Comparison of ENCODE assay signal across 8 cellular contexts in genomic region chr9:97411789-97412627, GRCh38. TPM values are rescaled to one million over a fixed set of nuclear protein-coding genes. Genes with fewer than 3 reads are reported as not detected.
DNase-seq lines count a peak whose midpoint lies in the region; FAIRE-seq and TF ChIP-seq lines count a peak whose summit lies in the region.

Gene TDRD7, plus strand, starts transcription at chr9:97412096. Its CDS starts 16,370 bp downstream, at chr9:97428466.

- DNase-seq in MV-4-11 (lab: John Stamatoyannopoulos, UW) (peak; percentile 73), amygdala (lab: John Stamatoyannopoulos, UW) (peak in 54 of 56 donors; percentile 4 to 87 (median 70)), right atrium auricular region (ENCODE audit: low spot score) (peak; percentile 73), putamen (ENCODE audit: low spot score) (peak; percentile 87), urothelium cell line (ENCODE audit: low spot score) (peak; percentile 93)

- H3K4me3 Mint-ChIP-seq in T-helper 1 cell treated with Interleukin-12 subunit alpha and Interleukin-12 subunit beta and Interleukin-4 antibody, amounts not matched to agents 30 μg/mL and 1 μg/mL, for 36 hours, result peak within 1 kb of the TSS; percentile 82

- H3K9me3 ChIP-seq in HEK293 (ENCODE audit: control insufficient read depth, insufficient read depth, low read depth, low read length) (no peaks in the 10 kb centered on the region), right atrium auricular region (no peaks in the 10 kb centered on the region)

- peaks cover 3% of the 10 kb centered on the region for H3K36me3 Mint-ChIP-seq in T-helper 1 cell treated with Interleukin-12 subunit alpha and Interleukin-12 subunit beta and Interleukin-4 antibody, amounts not matched to agents 30 μg/mL and 1 μg/mL, for 36 hours (ENCODE audit: low read depth)

- H3K27ac Mint-ChIP-seq in T-helper 1 cell treated with Interleukin-12 subunit alpha and Interleukin-12 subunit beta and Interleukin-4 antibody, amounts not matched to agents 30 μg/mL and 1 μg/mL, for 36 hours, result peak within 1 kb of the TSS; percentile 80

- H3K9me3 Mint-ChIP-seq in T-helper 1 cell treated with Interleukin-12 subunit alpha and Interleukin-12 subunit beta and Interleukin-4 antibody, amounts not matched to agents 30 μg/mL and 1 μg/mL, for 36 hours, result peaks cover 11% of the 10 kb centered on the region

- H3K27me3 ChIP-seq in right atrium auricular region, result no peaks in the 10 kb centered on the region

- H3K27ac ChIP-seq in HEK293 (ENCODE audit: extremely low read depth, low read depth, low read length) (peak within 1 kb of the TSS; percentile 53; the same call in 1 of the 2 replicates), right atrium auricular region (peak within 1 kb of the TSS; percentile 81 to 87)

- FAIRE-seq in urothelium cell line (lab: Jason Lieb, UNC), result no peak

- H3K36me3 ChIP-seq in HEK293 (ENCODE audit: control insufficient read depth in 2 of 2, insufficient read depth in 1 of 2, low read length in 2 of 2) (no peaks in the 10 kb centered on the region), right atrium auricular region (no peaks in the 10 kb centered on the region)

- POLR2A ChIA-PET in HEK293 (lab: Yijun Ruan, JAX), result no interaction called here

- peaks cover 41% of the 10 kb centered on the region for H3K27me3 Mint-ChIP-seq in T-helper 1 cell treated with Interleukin-12 subunit alpha and Interleukin-12 subunit beta and Interleukin-4 antibody, amounts not matched to agents 30 μg/mL and 1 μg/mL, for 36 hours (ENCODE audit: low read depth)

- H3K4me1 ChIP-seq in HEK293 (ENCODE audit: control insufficient read depth, insufficient read depth, low read length), result no peaks in the 10 kb centered on the region
- peaks cover 0 to 8% of the 10 kb centered on the region in 2 donors for H3K4me1 ChIP-seq in right atrium auricular region

- H3K4me1 Mint-ChIP-seq in T-helper 1 cell treated with Interleukin-12 subunit alpha and Interleukin-12 subunit beta and Interleukin-4 antibody, amounts not matched to agents 30 μg/mL and 1 μg/mL, for 36 hours (ENCODE audit: low read depth), result peaks cover 28% of the 10 kb centered on the region

- TF ChIP-seq CTCF in GM12873 (IDR thresholded peaks at IDR 0.05; ENCODE audit: insufficient read depth, low read depth, low read length, missing control alignments), result peak; percentile 98
- TF ChIP-seq CTCF in HEK293 (tag by site-specific recombination; IDR thresholded peaks at IDR 0.05), result peak; percentile 79
- peak; percentile 98 to 100 for TF ChIP-seq CTCF in right atrium auricular region (IDR thresholded peaks at IDR 0.05)

- CTCF ChIA-PET in HEK293 (lab: Yijun Ruan, JAX), result interaction anchor here (0.6 to 6.0 kb wide), 26 partner anchors 9 to 1195 kb away, joined by 3 to 57 read pairs (median 4); partner anchors contain the start of genes TMOD1 and ZNF782

- H3K4me3 ChIP-seq in HEK293 (ENCODE audit: low read depth, low read length), result peak within 1 kb of the TSS; percentile 81
- H3K4me3 ChIP-seq in right atrium auricular region, result peak within 1 kb of the TSS; percentile 81 to 96

TF ChIP-seq in HEK293, 187 proteins besides CTCF, POLR2A, EP300 and RAD21 (continues in another document):
- TF ChIP-seq ZSCAN18 (tag by site-specific recombination; IDR thresholded peaks at IDR 0.05), result no peak
- no peak for TF ChIP-seq ZNF529 (tag by site-specific recombination; IDR thresholded peaks at IDR 0.05; ENCODE audit: insufficient replicate concordance)
- TF ChIP-seq GLIS2 (tag by site-specific recombination; IDR thresholded peaks at IDR 0.05), result peak; percentile 68
- no peak for TF ChIP-seq YY1 (tag by site-specific recombination; IDR thresholded peaks at IDR 0.05)
- no peak for TF ChIP-seq ZNF677 (tag by site-specific recombination; IDR thresholded peaks at IDR 0.05)
- TF ChIP-seq TCF7L2 (IDR thresholded peaks at IDR 0.05; ENCODE audit: borderline replicate concordance, low read depth, low read length), result no peak
- peak; percentile 53 for TF ChIP-seq ZNF335 (tag by site-specific recombination; conservative IDR thresholded peaks at IDR 0.05)
- 0 out of 2 replicates have a peak, but pooled peaks have one; percentile 10 for TF ChIP-seq ZNF777 (tag by site-specific recombination; IDR thresholded peaks at IDR 0.05; ENCODE audit: borderline replicate concordance)
- TF ChIP-seq SP7 (tag by site-specific recombination; IDR thresholded peaks at IDR 0.05), result no peak
- no peak for TF ChIP-seq PRDM4 (tag by site-specific recombination; IDR thresholded peaks at IDR 0.05)
- no peak for TF ChIP-seq INSM2 (tag by site-specific recombination; IDR thresholded peaks at IDR 0.05)
- peak; percentile 23 for TF ChIP-seq ZNF654 (tag by site-specific recombination; IDR thresholded peaks at IDR 0.05; ENCODE audit: low read depth)
- TF ChIP-seq ZBTB7A (tag by site-specific recombination; IDR thresholded peaks at IDR 0.05; ENCODE audit: low read depth), result no peak
- no peak for TF ChIP-seq ZNF223 (tag by site-specific recombination; IDR thresholded peaks at IDR 0.05)
- TF ChIP-seq ZNF645 (tag by site-specific recombination; IDR thresholded peaks at IDR 0.05), result no peak
- TF ChIP-seq FEZF1 (tag by site-specific recombination; IDR thresholded peaks at IDR 0.05), result no peak
- TF ChIP-seq ZNF558 (tag by site-specific recombination; IDR thresholded peaks at IDR 0.05), result no peak
- peak; percentile 89 for TF ChIP-seq ZFHX2 (tag by site-specific recombination; conservative IDR thresholded peaks at IDR 0.05)
- 0 out of 2 replicates have a peak, but pooled peaks have one; percentile 18 for TF ChIP-seq IKZF3 (tag by site-specific recombination; IDR thresholded peaks at IDR 0.05)

RNA-seq across cellular contexts. Expression of gene TDRD7, which starts in this region (rescaled TPM):
- total RNA-seq in right atrium auricular region, result 1 to 10 TPM; 6.5 to 7.2 TPM

Comparison
In these comparisons a context has a peak if more than half of its experiments do, and no peak if none do; other contexts are left out.
1. Peak in every context shown above with its lines: DNase-seq, H3K4me3 ChIP-seq and H3K27ac ChIP-seq.